In the genomic region with DNA sequence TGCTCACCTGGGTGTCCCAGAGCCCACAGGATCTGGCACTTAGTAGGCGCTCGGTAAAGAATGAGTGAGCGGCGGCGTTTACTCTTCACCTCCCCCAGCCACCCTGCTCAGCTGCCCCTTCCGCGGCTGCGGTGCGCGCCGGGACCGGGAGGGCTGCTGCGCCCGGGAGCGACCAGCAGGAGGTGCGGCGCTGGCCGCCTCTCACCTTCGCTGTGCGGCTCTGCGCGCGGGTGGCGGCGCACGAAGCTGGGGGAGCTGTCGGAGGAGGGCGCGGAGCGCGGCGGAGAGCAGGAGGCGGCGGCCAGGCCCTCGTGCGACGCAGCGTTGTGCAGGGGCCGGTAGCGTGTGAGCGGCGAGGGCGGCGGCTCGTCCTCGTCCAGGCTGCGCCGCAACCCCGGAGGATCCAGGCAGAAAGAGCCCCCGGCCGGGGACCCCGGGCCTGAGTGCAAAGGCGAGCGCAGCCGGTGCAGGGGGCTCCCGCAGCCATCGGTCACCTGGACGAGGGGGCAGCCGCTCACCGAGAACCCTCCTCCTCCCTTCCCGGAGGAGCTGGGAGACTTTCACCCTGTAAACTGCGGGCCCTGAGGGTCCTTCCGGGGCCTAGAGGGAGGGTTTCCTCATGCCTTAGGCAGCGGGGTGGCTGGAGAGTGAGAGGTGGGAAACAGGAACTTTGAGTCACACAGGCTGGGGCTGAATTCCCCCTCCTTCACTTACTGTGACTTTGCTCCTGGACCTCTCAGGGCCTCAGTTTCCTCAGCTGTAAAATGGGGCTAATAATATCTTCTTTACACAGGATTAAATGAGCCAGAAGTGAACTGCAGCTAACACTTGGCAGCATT, we compare ENCODE assay signal across 8 cellular contexts. TPM values are rescaled to one million over a fixed set of nuclear protein-coding genes. Genes with fewer than 3 reads are reported as not detected.
DNase-seq lines count a peak whose midpoint lies in the region; ATAC-seq, FAIRE-seq and TF ChIP-seq lines count a peak whose summit lies in the region.

No MANE protein-coding gene starts in this region.

- peak; percentile 81 for DNase-seq in AG08396 (ENCODE audit: low spot score)
- DNase-seq in HCT116 (ENCODE audit: low read depth, low spot score): peak; percentile 68
- DNase-seq in T-helper 9 cell: peak; percentile 48
- DNase-seq in brain microvascular endothelial cell: no peak
- DNase-seq in keratinocyte (ENCODE audit: low read depth, low spot score): no peak
- peak in 2 of 3 donors; percentile 31 to 46 for DNase-seq in stimulated activated CD4-positive, alpha-beta T cell treated with anti-CD3 and anti-CD28 coated beads, TNF-alpha, amount 100 ng/mL, for 1 hour (ENCODE audit: low read depth in 3 of 3, low spot score in 1 of 3)
- no peak for DNase-seq in cerebellar cortex (ENCODE audit: low spot score)
- no peak for DNase-seq in DMS79 (lab: John Stamatoyannopoulos, UW)

- H3K4me1 ChIP-seq in HCT116 (ENCODE audit: control insufficient read depth in 1 of 2, insufficient read depth in 2 of 2, low read length in 2 of 2) (peaks cover 7 to 22% of the 10 kb centered on the region in 2 experiments; a peak in 3 of 4 replicates), keratinocyte (ENCODE audit: control insufficient read depth, extremely low read depth, insufficient read depth, low read length) (peaks cover 11% of the 10 kb centered on the region)

- RAD21 ChIA-PET in HCT116 (lab: Charles Lee; ENCODE audit: low non-redundant PET in 1 of 2, low total read pairs in 2 of 2, uncharacterized antibody in 2 of 2, unreplicated experiment in 2 of 2): interaction anchor here in 1 of 2 experiments (0.8 kb wide), 1 partner anchor 52 kb away, joined by 4 read pairs; no protein-coding TSS in a partner anchor

- H3K4me2 ChIP-seq in HCT116 (ENCODE audit: low read length): peak overlapping the region; percentile 86
- peak overlapping the region; percentile 35 for H3K4me2 ChIP-seq in keratinocyte (ENCODE audit: control insufficient read depth, extremely low read depth, insufficient read depth, low read depth, low read length)

- no TSS peak for BruUV-seq in HCT116 (replicated peaks; lab: Mats Ljungman, UMichigan)

- H2AFZ ChIP-seq in HCT116 (ENCODE audit: low read depth, low read length, poor library complexity, severe bottlenecking) (peak overlapping the region; percentile 81), keratinocyte (ENCODE audit: control insufficient read depth, low read length) (no peak overlapping the region)

- H3K9me2 ChIP-seq in HCT116 (ENCODE audit: insufficient read depth): no peaks in the 10 kb centered on the region

- intact Hi-C loops in HCT116 (cut with micrococcal nuclease): no loop called here

- in situ Hi-C loops in brain microvascular endothelial cell (cut with HindIII; ENCODE audit: low pct_ligation_motif_present, low sequenced_read_pairs): no loop called here

- H3K36me3 ChIP-seq in HCT116 (ENCODE audit: control insufficient read depth in 1 of 2, insufficient read depth in 2 of 2, low read length in 2 of 2): no peaks in the 10 kb centered on the region
- H3K36me3 ChIP-seq in brain microvascular endothelial cell (replicated peaks): no peaks in the 10 kb centered on the region
- H3K36me3 ChIP-seq in keratinocyte (ENCODE audit: control insufficient read depth in 2 of 2, extremely low read depth in 1 of 2, insufficient read depth in 2 of 2, low read length in 2 of 2): no peaks in the 10 kb centered on the region

- CTCF ChIA-PET in HCT116 (lab: Charles Lee): interaction anchor here (1.0 to 6.8 kb wide), 17 partner anchors 10 to 560 kb away, joined by 3 to 55 read pairs (median 5); a partner anchor contains a TSS

- POLR2A ChIA-PET in HCT116 (lab: Charles Lee): interaction anchor here (0.8 kb wide), 1 partner anchor 34 kb away, joined by 3 read pairs; no protein-coding TSS in a partner anchor

- peak overlapping the region; percentile 16; the same call in 1 of the 2 replicates for H3K27ac ChIP-seq in HCT116 (ENCODE audit: low read depth, low read length)
- H3K27ac ChIP-seq in brain microvascular endothelial cell: no peak overlapping the region
- no peak overlapping the region for H3K27ac ChIP-seq in keratinocyte (ENCODE audit: control insufficient read depth, insufficient read depth, low read length)

- H3K4me3 ChIP-seq in HCT116 (replicated peaks in 1 of 2; ENCODE audit: low read depth in 1 of 2, low read length in 2 of 2) (peak overlapping the region; percentile 26 to 51), brain microvascular endothelial cell (ENCODE audit: low read depth, low read length) (no peak overlapping the region), keratinocyte (ENCODE audit: control insufficient read depth in 2 of 3, extremely low read depth in 1 of 3, insufficient read depth in 2 of 3, low read depth in 1 of 3, low read length in 3 of 3) (peak overlapping the region in 1 of 3 experiments; percentile 11)

- H3K9me1 ChIP-seq in keratinocyte (ENCODE audit: control insufficient read depth, extremely low read depth, insufficient read depth, low read length): no peaks in the 10 kb centered on the region

- no peak for TF ChIP-seq POLR2A in HCT116 (IDR thresholded peaks at IDR 0.05; ENCODE audit: borderline replicate concordance, extremely low read depth, insufficient read depth, insufficient read length)

- TF ChIP-seq CTCF in HCT116 (IDR thresholded peaks at IDR 0.05 in 2 of 3, conservative IDR thresholded peaks at IDR 0.05 in 1 of 3; ENCODE audit: borderline replicate concordance in 1 of 3, insufficient read depth in 1 of 3, low read depth in 2 of 3, low read length in 2 of 3) (peak; percentile 81 to 91 (median 85)), brain microvascular endothelial cell (IDR thresholded peaks at IDR 0.05; ENCODE audit: low read depth, low read length, missing control alignments) (peak; percentile 49), keratinocyte (optimal IDR thresholded peaks at IDR 0.05 in 1 of 3, IDR thresholded peaks at IDR 0.05 in 1 of 3, conservative IDR thresholded peaks at IDR 0.05 in 1 of 3; ENCODE audit: extremely low read depth in 1 of 3, insufficient read depth in 2 of 3, low read length in 3 of 3) (peak; percentile 51 to 81 (median 77))

- peaks cover 6% of the 10 kb centered on the region; the same call in 1 of the 2 replicates for H3K27me3 ChIP-seq in HCT116 (ENCODE audit: insufficient read depth, low read length)
- H3K27me3 ChIP-seq in brain microvascular endothelial cell (replicated peaks): no peaks in the 10 kb centered on the region
- peaks cover 26% of the 10 kb centered on the region for H3K27me3 ChIP-seq in keratinocyte (ENCODE audit: control insufficient read depth, extremely low read depth, insufficient read depth, low read length)

- H3K9ac ChIP-seq in HCT116 (ENCODE audit: low read length): peak overlapping the region; percentile 41
- H3K9ac ChIP-seq in keratinocyte (ENCODE audit: control insufficient read depth, extremely low read depth, insufficient read depth, low read length): no peak overlapping the region

- no peaks in the 10 kb centered on the region for H4K20me1 ChIP-seq in HCT116 (ENCODE audit: insufficient read depth)
- H4K20me1 ChIP-seq in keratinocyte (ENCODE audit: control insufficient read depth, extremely low read depth, insufficient read depth, low read length): no peaks in the 10 kb centered on the region

- H3K79me2 ChIP-seq in HCT116 (ENCODE audit: insufficient read depth, low read length) (no peaks in the 10 kb centered on the region), keratinocyte (ENCODE audit: control insufficient read depth, insufficient read depth, low read length) (no peaks in the 10 kb centered on the region)

- FAIRE-seq in keratinocyte (lab: Jason Lieb, UNC): no peak

- no peak; the same call in none of the 2 replicates for TF ChIP-seq RAD21 in HCT116 (IDR thresholded peaks at IDR 0.05; ENCODE audit: low read depth)

- peak; percentile 95 for ATAC-seq in HCT116

- dilution Hi-C loops in keratinocyte (cut with MboI; ENCODE audit: extremely low pct_ligation_motif_present, low sequenced_read_pairs): no loop called here

- H3K9me3 ChIP-seq in HCT116 (ENCODE audit: control insufficient read depth in 1 of 2, insufficient read depth in 1 of 2, low read depth in 1 of 2, low read length in 2 of 2) (no peaks in the 10 kb centered on the region), keratinocyte (ENCODE audit: control insufficient read depth, low read depth, low read length) (no peaks in the 10 kb centered on the region)

RNA-seq across cellular contexts. Expression of a gene that starts 12.5 kb away (rescaled TPM):
- 1.5 TPM for total RNA-seq in HCT116 (2021; ENCODE audit: unreplicated experiment)
- polyA plus RNA-seq in HCT116 (2012): 0.74 and 0.79 TPM in 2 replicates
- polyA plus RNA-seq in keratinocyte: 0.02 to 0.06 TPM in 2 of 3 replicates, not detected in the other
- polyA plus RNA-seq in keratinocyte (2011; ENCODE audit: low read depth): not detected
- polyA plus RNA-seq in keratinocyte (2011; cell fraction: cytosol; rRNA removed): 0.06 TPM in 1 of 2 replicates, not detected in the other
- 0.10 and 0.24 TPM in 2 replicates for polyA plus RNA-seq in keratinocyte (2011; cell fraction: nucleus; rRNA removed)
- polyA plus RNA-seq in keratinocyte (2012; ENCODE audit: low replicate concordance): 0.08 and 0.16 TPM in 2 replicates
- polyA minus RNA-seq in keratinocyte: not detected in 3 replicates
- not detected for polyA minus RNA-seq in keratinocyte (2011; cell fraction: cytosol; rRNA and poly(A)+ RNA removed)
- not detected in 2 replicates for polyA minus RNA-seq in keratinocyte (2011; cell fraction: nucleus; rRNA and poly(A)+ RNA removed)

RNA-seq across cellular contexts. Expression of a gene that starts 22.3 kb away (rescaled TPM):
- 39.1 TPM for total RNA-seq in HCT116 (2021; ENCODE audit: unreplicated experiment)
- 62.1 and 68.9 TPM in 2 replicates for polyA plus RNA-seq in HCT116 (2012)
- polyA plus RNA-seq in keratinocyte: 7.5 to 24.1 TPM (median 8.6 TPM) in 3 replicates
- polyA plus RNA-seq in keratinocyte (2011; ENCODE audit: low read depth): 2.1 TPM
- 19.2 and 30.7 TPM in 2 replicates for polyA plus RNA-seq in keratinocyte (2011; cell fraction: cytosol; rRNA removed)
- polyA plus RNA-seq in keratinocyte (2011; cell fraction: nucleus; rRNA removed): 21.7 and 30.4 TPM in 2 replicates
- polyA plus RNA-seq in keratinocyte (2012; ENCODE audit: low replicate concordance): 5.9 and 11.2 TPM in 2 replicates
- 21.8 to 28.3 TPM (median 21.9 TPM) in 3 replicates for polyA minus RNA-seq in keratinocyte
- polyA minus RNA-seq in keratinocyte (2011; cell fraction: cytosol; rRNA and poly(A)+ RNA removed): 18.8 TPM
- 11.7 and 14.0 TPM in 2 replicates for polyA minus RNA-seq in keratinocyte (2011; cell fraction: nucleus; rRNA and poly(A)+ RNA removed)

RNA-seq across cellular contexts. Expression of a gene that starts 33.1 kb away (rescaled TPM):
- 112 TPM for total RNA-seq in HCT116 (2021; ENCODE audit: unreplicated experiment)
- polyA plus RNA-seq in HCT116 (2012): 65.7 and 68.5 TPM in 2 replicates
- polyA plus RNA-seq in keratinocyte: 15.2 to 18.2 TPM (median 16.1 TPM) in 3 replicates
- polyA plus RNA-seq in keratinocyte (2011; ENCODE audit: low read depth): 22.8 TPM
- polyA plus RNA-seq in keratinocyte (2011; cell fraction: cytosol; rRNA removed): 8.3 and 13.7 TPM in 2 replicates
- 28.4 and 30.6 TPM in 2 replicates for polyA plus RNA-seq in keratinocyte (2011; cell fraction: nucleus; rRNA removed)
- polyA plus RNA-seq in keratinocyte (2012; ENCODE audit: low replicate concordance): 14.4 and 28.8 TPM in 2 replicates
- polyA minus RNA-seq in keratinocyte: 16.8 to 19.3 TPM (median 18.8 TPM) in 3 replicates
- polyA minus RNA-seq in keratinocyte (2011; cell fraction: cytosol; rRNA and poly(A)+ RNA removed): 31.7 TPM
- polyA minus RNA-seq in keratinocyte (2011; cell fraction: nucleus; rRNA and poly(A)+ RNA removed): 12.8 and 15.4 TPM in 2 replicates

RNA-seq across cellular contexts. Expression of a gene that starts 48.4 kb away (rescaled TPM):
- 0.37 TPM for total RNA-seq in HCT116 (2021; ENCODE audit: unreplicated experiment)
- 0.21 and 0.56 TPM in 2 replicates for polyA plus RNA-seq in HCT116 (2012)
- polyA plus RNA-seq in keratinocyte: not detected in 3 replicates
- polyA plus RNA-seq in keratinocyte (2011; ENCODE audit: low read depth): not detected
- polyA plus RNA-seq in keratinocyte (2011; cell fraction: cytosol; rRNA removed): not detected in 2 replicates
- not detected in 2 replicates for polyA plus RNA-seq in keratinocyte (2011; cell fraction: nucleus; rRNA removed)
- not detected in 2 replicates for polyA plus RNA-seq in keratinocyte (2012; ENCODE audit: low replicate concordance)
- not detected in 3 replicates for polyA minus RNA-seq in keratinocyte
- not detected for polyA minus RNA-seq in keratinocyte (2011; cell fraction: cytosol; rRNA and poly(A)+ RNA removed)
- polyA minus RNA-seq in keratinocyte (2011; cell fraction: nucleus; rRNA and poly(A)+ RNA removed): not detected in 2 replicates

Comparison
In these comparisons a context has a peak if more than half of its experiments do, and no peak if none do; other contexts are left out.
1. DNase-seq: peak in AG08396 (single experiment), HCT116 (single experiment), T-helper 9 cell (single experiment) and stimulated activated CD4-positive, alpha-beta T cell treated with anti-CD3 and anti-CD28 coated beads, TNF-alpha, amount 100 ng/mL, for 1 hour (2 of 3); none in brain microvascular endothelial cell (single experiment), keratinocyte (single experiment), cerebellar cortex (single experiment) and DMS79 (single experiment).
2. Peak in every context shown above with its lines, with median percentiles within 50 percentile points of each other: CTCF ChIP-seq.